ENCODE assay signal across 15 cellular contexts in the genomic region with DNA sequence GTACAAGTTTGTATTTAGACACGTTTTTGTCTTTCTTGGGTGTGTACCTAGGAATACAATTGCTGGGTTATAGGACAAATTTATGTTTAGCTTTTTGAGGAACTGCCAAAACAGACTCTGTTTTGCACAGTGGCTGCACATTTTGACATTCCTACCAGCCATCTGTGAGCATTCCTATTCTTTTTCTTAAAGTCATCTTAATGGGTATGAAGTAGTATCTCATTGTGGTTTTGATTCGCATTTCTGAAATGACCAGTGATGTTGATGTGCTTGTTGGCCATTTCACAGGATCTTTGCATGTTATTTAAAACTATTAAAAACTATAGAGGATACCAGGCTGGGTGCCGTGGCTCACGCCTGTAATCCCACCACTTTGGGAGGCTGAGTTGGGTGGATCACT. TPM values are rescaled to one million over a fixed set of nuclear protein-coding genes. Genes with fewer than 3 reads are reported as not detected.
"Had no signal": no experiment of that assay in that cellular context is flagged by ENCODE, and none has a peak within 500 bp of the region (broad histone marks: within the 10 kb centered on the region; RNA-seq: fewer than 3 reads in every experiment).

No MANE protein-coding gene starts in this region.

- H3K27ac ChIP-seq: lower lobe of right lung, right atrium auricular region, SJSA1 had no signal

- H3K4me1 ChIP-seq: right atrium auricular region, SJSA1 had no signal

- H3K27me3 Mint-ChIP-seq: activated CD4-positive, alpha-beta memory T cell treated with anti-CD3 and anti-CD28 coated beads, Interleukin-2, amount 10 ng/mL, durations not matched to agents 7 days and 5 days had no signal

- H3K9me3 Mint-ChIP-seq: stimulated activated memory B cell treated with anti-CD40 and anti-IgM and Interleukin-4, amounts not matched to agents 10 μg/mL and 1 μg/mL and 100 μg/mL, for 72 hours had no signal

- H3K36me3 ChIP-seq: lower lobe of right lung, right atrium auricular region, SJSA1, upper lobe of right lung had no signal

- H3K4me3 Mint-ChIP-seq: activated CD4-positive, alpha-beta memory T cell treated with anti-CD3 and anti-CD28 coated beads, Interleukin-2, amount 10 ng/mL, durations not matched to agents 7 days and 5 days; mesothelial cell of epicardium; stimulated activated memory B cell treated with anti-CD40 and anti-IgM and Interleukin-4, amounts not matched to agents 10 μg/mL and 1 μg/mL and 100 μg/mL, for 72 hours had no signal

- FAIRE-seq: small intestine had no signal

- H3K36me3 Mint-ChIP-seq: mesothelial cell of epicardium had no signal

- DNase-seq: activated CD4-positive, alpha-beta memory T cell treated with anti-CD3 and anti-CD28 coated beads, Interleukin-2, amount 10 ng/mL, durations not matched to agents 7 days and 5 days; central memory CD4-positive, alpha-beta T cell; effector memory CD4-positive, alpha-beta T cell; hypothalamus; lower lobe of right lung; posterior cingulate gyrus; small intestine; SW 1271; upper lobe of right lung had no signal

- H3K27ac Mint-ChIP-seq: activated CD4-positive, alpha-beta memory T cell treated with anti-CD3 and anti-CD28 coated beads, Interleukin-2, amount 10 ng/mL, durations not matched to agents 7 days and 5 days; mesothelial cell of epicardium; stimulated activated memory B cell treated with anti-CD40 and anti-IgM and Interleukin-4, amounts not matched to agents 10 μg/mL and 1 μg/mL and 100 μg/mL, for 72 hours had no signal

- H3K4me3 ChIP-seq: lower lobe of right lung, right atrium auricular region, SJSA1, upper lobe of right lung had no signal

- ATAC-seq: upper lobe of right lung had no signal

- H3K27me3 ChIP-seq: right atrium auricular region, SJSA1, upper lobe of right lung had no signal

- H3K4me1 Mint-ChIP-seq: mesothelial cell of epicardium had no signal

RNA-seq across cellular contexts. Expression of gene IL15RA, which starts 32.6 kb away (rescaled TPM):
- total RNA-seq: mesothelial cell of epicardium had no signal

RNA-seq across cellular contexts. Expression of gene IL2RA, which starts 52.2 kb away (rescaled TPM):
- total RNA-seq: glomerular endothelial cell, mesothelial cell of epicardium, SJSA1, temporal lobe had no signal
